Comparison of ENCODE assay signal across 8 cellular contexts in genomic region chr17:38751803-38752118, GRCh38. TPM values are rescaled to one million over a fixed set of nuclear protein-coding genes. Genes with fewer than 3 reads are reported as not detected.
DNase-seq lines count a peak whose midpoint lies in the region; ATAC-seq, FAIRE-seq and TF ChIP-seq lines count a peak whose summit lies in the region.

No MANE protein-coding gene starts in this region.

- DNase-seq in GM12892 (ENCODE audit: insufficient read length) (no peak), NCI-H82 treated with DMSO at 0.1 percent for 48 hours (lab: John Stamatoyannopoulos, UW; ENCODE audit: unreplicated experiment) (peak; percentile 56), lower lobe of right lung (peak; percentile 86), cortex of kidney (lab: John Stamatoyannopoulos, UW) (no peak)
- peak; percentile 89 for DNase-seq in activated CD8-positive, alpha-beta T cell treated with anti-CD3 and anti-CD28 coated beads, Interleukin-2, amount 10 ng/mL, durations not matched to agents 7 days and 5 days
- DNase-seq in stimulated activated CD4-positive, alpha-beta T cell treated with anti-CD3 and anti-CD28 coated beads, TNF-alpha, amount 100 ng/mL, for 1 hour (ENCODE audit: low read depth in 3 of 3, low spot score in 1 of 3): peak; percentile 47 to 91 (median 78)

- H3K36me3 ChIP-seq in ectodermal cell (ENCODE audit: control insufficient read depth, insufficient read depth, low read length) (peaks cover 5% of the 10 kb centered on the region), lower lobe of right lung (peaks cover 29% of the 10 kb centered on the region)

- H3K4me1 Mint-ChIP-seq in activated CD8-positive, alpha-beta T cell treated with anti-CD3 and anti-CD28 coated beads, Interleukin-2, amount 10 ng/mL, durations not matched to agents 7 days and 5 days (ENCODE audit: low read depth): peaks cover 42% of the 10 kb centered on the region

- no peak for TF ChIP-seq CTCF in lower lobe of right lung (IDR thresholded peaks at IDR 0.05)

- H3K27ac ChIP-seq in ectodermal cell (ENCODE audit: insufficient read depth, low read depth, low read length, poor library complexity, severe bottlenecking) (peak overlapping the region; percentile 78), lower lobe of right lung (peak overlapping the region; percentile 89)

- intact Hi-C loops in lower lobe of right lung (cut with DNase I): no loop called here

- H3K9me3 Mint-ChIP-seq in activated CD8-positive, alpha-beta T cell treated with anti-CD3 and anti-CD28 coated beads, Interleukin-2, amount 10 ng/mL, durations not matched to agents 7 days and 5 days (ENCODE audit: insufficient read depth): no peaks in the 10 kb centered on the region

- 1% methylated on average over 32 of the region's 32 CpGs for WGBS in ectodermal cell, 2 experiments

- H3K36me3 Mint-ChIP-seq in activated CD8-positive, alpha-beta T cell treated with anti-CD3 and anti-CD28 coated beads, Interleukin-2, amount 10 ng/mL, durations not matched to agents 7 days and 5 days (ENCODE audit: low read depth): peaks cover 30% of the 10 kb centered on the region

- no peaks in the 10 kb centered on the region for H3K9me3 ChIP-seq in ectodermal cell (ENCODE audit: control insufficient read depth, low read length)
- no peaks in the 10 kb centered on the region for H3K9me3 ChIP-seq in lower lobe of right lung

- H3K4me1 ChIP-seq in ectodermal cell (ENCODE audit: control insufficient read depth, insufficient read depth, low read length): peaks cover 12% of the 10 kb centered on the region
- peaks cover 58% of the 10 kb centered on the region for H3K4me1 ChIP-seq in lower lobe of right lung

- H3K4me3 Mint-ChIP-seq in activated CD8-positive, alpha-beta T cell treated with anti-CD3 and anti-CD28 coated beads, Interleukin-2, amount 10 ng/mL, durations not matched to agents 7 days and 5 days: peak overlapping the region; percentile 99

- TF ChIP-seq POLR2A in GM12892 (IDR thresholded peaks at IDR 0.05; ENCODE audit: low read depth, low read length): peak; percentile 58; the same call in 1 of the 2 replicates

- CTCF ChIA-PET in activated CD8-positive, alpha-beta T cell treated with anti-CD3 and anti-CD28 coated beads, Interleukin-2, amount 10 ng/mL, durations not matched to agents 7 days and 5 days (lab: Charles Lee): interaction anchor here (0.7 to 2.8 kb wide), 16 partner anchors 11 to 413 kb away, joined by 3 to 18 read pairs (median 4); partner anchors contain the start of gene LASP1

- peak overlapping the region; percentile 94 for H3K4me3 ChIP-seq in ectodermal cell (ENCODE audit: insufficient read depth, low read depth, low read length)
- H3K4me3 ChIP-seq in lower lobe of right lung: peak overlapping the region; percentile 95

- peaks cover 31% of the 10 kb centered on the region for H3K27me3 Mint-ChIP-seq in activated CD8-positive, alpha-beta T cell treated with anti-CD3 and anti-CD28 coated beads, Interleukin-2, amount 10 ng/mL, durations not matched to agents 7 days and 5 days (ENCODE audit: low read depth)

- POLR2A ChIA-PET in activated CD8-positive, alpha-beta T cell treated with anti-CD3 and anti-CD28 coated beads, Interleukin-2, amount 10 ng/mL, durations not matched to agents 7 days and 5 days (lab: Charles Lee): interaction anchor here (0.6 to 1.5 kb wide), 9 partner anchors 10 to 972 kb away, joined by 3 to 9 read pairs (median 4); partner anchors contain the start of genes CWC25 and MLLT6

- peak; percentile 33 for ATAC-seq in HG03520 (IDR thresholded peaks at IDR 0.05; ENCODE audit: unreplicated experiment)
- ATAC-seq in activated CD8-positive, alpha-beta T cell treated with anti-CD3 and anti-CD28 coated beads, Interleukin-2, amount 10 ng/mL, durations not matched to agents 7 days and 5 days: peak; percentile 36
- ATAC-seq in lower lobe of right lung: peak; percentile 62 to 72

- H3K27me3 ChIP-seq in ectodermal cell (ENCODE audit: control insufficient read depth, insufficient read depth, low read length, poor library complexity, severe bottlenecking) (peaks cover 10% of the 10 kb centered on the region), lower lobe of right lung (ENCODE audit: low read depth) (peaks cover 7% of the 10 kb centered on the region)

- peak overlapping the region; percentile 99 for H3K27ac Mint-ChIP-seq in activated CD8-positive, alpha-beta T cell treated with anti-CD3 and anti-CD28 coated beads, Interleukin-2, amount 10 ng/mL, durations not matched to agents 7 days and 5 days

- no peak for FAIRE-seq in GM12892 (lab: Jason Lieb, UNC)

RNA-seq across cellular contexts. Expression of gene PSMB3, which starts 0.8 kb away (rescaled TPM):
- 221 TPM for polyA plus RNA-seq in GM12892 (2012; ENCODE audit: missing spikeins)
- total RNA-seq in activated CD8-positive, alpha-beta T cell treated with anti-CD3 and anti-CD28 coated beads, Interleukin-2, amount 10 ng/mL, durations not matched to agents 7 days and 5 days: 100 to 1,000 TPM; 251 to 252 TPM
- 245 TPM for polyA plus RNA-seq in ectodermal cell (2013, experiment 1 of 4)
- 226 TPM for polyA plus RNA-seq in ectodermal cell (2013, experiment 2 of 4)
- polyA plus RNA-seq in ectodermal cell (2013, experiment 3 of 4): 213 TPM
- 242 TPM for polyA plus RNA-seq in ectodermal cell (2013, experiment 4 of 4)
- 128 TPM for total RNA-seq in lower lobe of right lung

RNA-seq across cellular contexts. Expression of gene PCGF2, which starts 3.6 kb away (rescaled TPM):
- 2.1 TPM for polyA plus RNA-seq in GM12892 (2012; ENCODE audit: missing spikeins)
- under 1 TPM; 0.63 to 0.70 TPM for total RNA-seq in activated CD8-positive, alpha-beta T cell treated with anti-CD3 and anti-CD28 coated beads, Interleukin-2, amount 10 ng/mL, durations not matched to agents 7 days and 5 days
- polyA plus RNA-seq in ectodermal cell (2013, experiment 1 of 4): 97.7 TPM
- polyA plus RNA-seq in ectodermal cell (2013, experiment 2 of 4): 93.5 TPM
- polyA plus RNA-seq in ectodermal cell (2013, experiment 3 of 4): 77.4 TPM
- 79.7 TPM for polyA plus RNA-seq in ectodermal cell (2013, experiment 4 of 4)
- 53.5 TPM for total RNA-seq in lower lobe of right lung

RNA-seq across cellular contexts. Expression of gene CISD3, which starts 21.6 kb away (rescaled TPM):
- polyA plus RNA-seq in GM12892 (2012; ENCODE audit: missing spikeins): 15.2 TPM
- 10 to 100 TPM; 48.2 to 56.1 TPM for total RNA-seq in activated CD8-positive, alpha-beta T cell treated with anti-CD3 and anti-CD28 coated beads, Interleukin-2, amount 10 ng/mL, durations not matched to agents 7 days and 5 days
- 7.1 TPM for polyA plus RNA-seq in ectodermal cell (2013, experiment 1 of 4)
- polyA plus RNA-seq in ectodermal cell (2013, experiment 2 of 4): 6.5 TPM
- 5.4 TPM for polyA plus RNA-seq in ectodermal cell (2013, experiment 3 of 4)
- polyA plus RNA-seq in ectodermal cell (2013, experiment 4 of 4): 7.1 TPM
- total RNA-seq in lower lobe of right lung: 31.3 TPM

RNA-seq across cellular contexts. Expression of gene MLLT6, which starts 46.7 kb away (rescaled TPM):
- polyA plus RNA-seq in GM12892 (2012; ENCODE audit: missing spikeins): 50.6 TPM
- 100 to 1,000 TPM; 211 to 219 TPM for total RNA-seq in activated CD8-positive, alpha-beta T cell treated with anti-CD3 and anti-CD28 coated beads, Interleukin-2, amount 10 ng/mL, durations not matched to agents 7 days and 5 days
- 43.9 TPM for polyA plus RNA-seq in ectodermal cell (2013, experiment 1 of 4)
- 52.0 TPM for polyA plus RNA-seq in ectodermal cell (2013, experiment 2 of 4)
- 39.9 TPM for polyA plus RNA-seq in ectodermal cell (2013, experiment 3 of 4)
- 46.5 TPM for polyA plus RNA-seq in ectodermal cell (2013, experiment 4 of 4)
- 135 TPM for total RNA-seq in lower lobe of right lung

RNA-seq across cellular contexts. Expression of gene PIP4K2B, which starts 47.6 kb away (rescaled TPM):
- 15.6 TPM for polyA plus RNA-seq in GM12892 (2012; ENCODE audit: missing spikeins)
- 10 to 100 TPM; 49.9 to 51.4 TPM for total RNA-seq in activated CD8-positive, alpha-beta T cell treated with anti-CD3 and anti-CD28 coated beads, Interleukin-2, amount 10 ng/mL, durations not matched to agents 7 days and 5 days
- 74.1 TPM for polyA plus RNA-seq in ectodermal cell (2013, experiment 1 of 4)
- polyA plus RNA-seq in ectodermal cell (2013, experiment 2 of 4): 81.1 TPM
- 51.0 TPM for polyA plus RNA-seq in ectodermal cell (2013, experiment 3 of 4)
- polyA plus RNA-seq in ectodermal cell (2013, experiment 4 of 4): 56.9 TPM
- total RNA-seq in lower lobe of right lung: 44.8 TPM

Comparison
In these comparisons a context has a peak if more than half of its experiments do, and no peak if none do; other contexts are left out.
1. DNase-seq: peak in NCI-H82 treated with DMSO at 0.1 percent for 48 hours (single experiment), activated CD8-positive, alpha-beta T cell treated with anti-CD3 and anti-CD28 coated beads, Interleukin-2, amount 10 ng/mL, durations not matched to agents 7 days and 5 days (single experiment), lower lobe of right lung (single experiment) and stimulated activated CD4-positive, alpha-beta T cell treated with anti-CD3 and anti-CD28 coated beads, TNF-alpha, amount 100 ng/mL, for 1 hour (3 of 3); none in GM12892 (single experiment) and cortex of kidney (single experiment).
2. RNA of gene PCGF2, which starts 3.6 kb away (total RNA-seq): 53.5 TPM in lower lobe of right lung (single experiment); 0.63 to 0.70 TPM in activated CD8-positive, alpha-beta T cell treated with anti-CD3 and anti-CD28 coated beads, Interleukin-2, amount 10 ng/mL, durations not matched to agents 7 days and 5 days; every median in the first group is over 10 times any median in the second.
3. Peak in every context shown above with its lines, with median percentiles within 50 percentile points of each other: ATAC-seq.